ENCODE assay signal across 8 cellular contexts in the genomic region with DNA sequence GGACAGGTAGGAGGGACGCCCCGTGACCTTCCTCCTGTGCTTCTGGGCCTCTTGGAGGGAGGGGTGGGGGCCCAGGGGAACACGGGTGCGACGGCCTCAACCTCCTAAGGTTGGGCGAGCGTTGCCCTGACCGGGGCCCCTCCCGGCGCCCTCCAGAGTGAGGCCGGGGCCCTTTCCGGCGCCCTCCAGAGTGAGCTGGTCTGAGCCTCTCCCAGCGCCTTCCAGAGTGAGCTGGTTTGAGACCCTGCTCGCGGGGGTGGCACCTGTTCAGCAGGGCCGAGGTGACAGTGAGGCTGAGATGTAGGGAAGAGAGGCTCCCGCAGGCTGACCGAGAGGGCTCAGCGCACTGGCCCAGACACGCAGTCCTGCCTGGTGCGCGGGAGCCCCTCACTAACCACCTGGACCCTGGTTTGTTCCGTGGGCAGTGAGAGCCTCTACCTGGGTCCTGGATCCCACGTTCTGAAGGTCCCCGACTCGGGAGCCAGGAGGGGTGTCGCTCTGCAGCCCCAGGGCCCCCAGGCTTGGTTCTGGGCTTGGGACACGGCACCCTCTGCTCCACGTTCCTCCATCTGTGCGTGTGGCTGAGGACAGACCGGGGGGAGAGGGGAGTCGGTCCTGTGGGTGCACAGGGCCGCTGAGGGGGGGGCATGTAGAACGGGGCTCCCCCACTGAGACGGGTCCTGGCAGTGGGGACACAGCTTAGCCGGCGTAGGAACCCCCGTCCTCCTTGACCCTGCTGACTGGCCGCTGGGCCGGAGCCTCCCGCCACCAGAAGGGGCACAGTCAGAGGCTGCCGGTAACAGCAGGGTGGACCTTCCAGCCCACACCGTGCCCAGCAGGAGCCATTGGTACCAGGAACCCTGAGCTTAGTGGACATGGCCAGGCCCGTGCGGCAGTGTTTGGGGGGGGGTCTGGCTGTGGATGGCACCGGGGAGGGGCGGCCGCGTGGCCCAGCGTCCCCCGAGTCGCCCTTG. TPM values are rescaled to one million over a fixed set of nuclear protein-coding genes. Genes with fewer than 3 reads are reported as not detected.
DNase-seq lines count a peak whose midpoint lies in the region; ATAC-seq and TF ChIP-seq lines count a peak whose summit lies in the region.

No MANE protein-coding gene starts in this region.

- ATAC-seq in GM18511 (IDR thresholded peaks at IDR 0.05; ENCODE audit: unreplicated experiment) (no peak), GM21390 (IDR thresholded peaks at IDR 0.05; ENCODE audit: unreplicated experiment) (no peak), GM19463 (IDR thresholded peaks at IDR 0.05; ENCODE audit: unreplicated experiment) (no peak)

- H3K36me3 ChIP-seq in cardiac muscle cell (peaks cover 13% of the 10 kb centered on the region), mucosa of rectum (ENCODE audit: control insufficient read depth in 2 of 2, insufficient read depth in 2 of 2, low read length in 2 of 2) (no peaks in the 10 kb centered on the region), uterus (no peaks in the 10 kb centered on the region)

- H3K9me3 ChIP-seq in cardiac muscle cell (ENCODE audit: low read depth) (no peaks in the 10 kb centered on the region), mucosa of rectum (ENCODE audit: control insufficient read depth in 2 of 2, low read length in 2 of 2) (no peaks in the 10 kb centered on the region), uterus (no peaks in the 10 kb centered on the region)

- H3K4me3 ChIP-seq in cardiac muscle cell (peak overlapping the region; percentile 68), choroid plexus epithelial cell (ENCODE audit: low read depth, low read length) (peak overlapping the region; percentile 74), mucosa of rectum (ENCODE audit: low read length in 2 of 2) (peak overlapping the region; percentile 64 to 68), uterus (peak overlapping the region; percentile 71 to 92)

- H3K27me3 ChIP-seq in cardiac muscle cell: no peaks in the 10 kb centered on the region
- H3K27me3 ChIP-seq in mucosa of rectum (ENCODE audit: control insufficient read depth in 2 of 2, insufficient read depth in 2 of 2, low read length in 2 of 2): peaks cover 0 to 6% of the 10 kb centered on the region in 2 donors
- no peaks in the 10 kb centered on the region for H3K27me3 ChIP-seq in uterus

- TF ChIP-seq CTCF in cardiac muscle cell (IDR thresholded peaks at IDR 0.05; ENCODE audit: low read depth, low read length) (no peak), choroid plexus epithelial cell (conservative IDR thresholded peaks at IDR 0.05; ENCODE audit: low read depth, low read length) (peak; percentile 15), uterus (IDR thresholded peaks at IDR 0.05) (no peak)

- TF ChIP-seq POLR2A in uterus (IDR thresholded peaks at IDR 0.05): no peak

- H3K9ac ChIP-seq in mucosa of rectum (ENCODE audit: low read depth in 1 of 2, low read length in 2 of 2): peak overlapping the region; percentile 52 to 69

- no peak overlapping the region for H3K27ac ChIP-seq in cardiac muscle cell
- H3K27ac ChIP-seq in mucosa of rectum (ENCODE audit: low read depth in 2 of 2, low read length in 2 of 2): peak overlapping the region; percentile 71 to 74
- H3K27ac ChIP-seq in uterus: peak overlapping the region; percentile 90 to 96

- DNase-seq in cardiac muscle cell (ENCODE audit: low read depth in 1 of 2, low spot score in 1 of 2) (no peak), cardiac septum (ENCODE audit: low spot score) (no peak), choroid plexus epithelial cell (ENCODE audit: low read depth) (no peak), uterus (peak; percentile 32 to 40)

- no peaks in the 10 kb centered on the region for H3K4me1 ChIP-seq in cardiac muscle cell (ENCODE audit: low read depth)
- H3K4me1 ChIP-seq in mucosa of rectum (ENCODE audit: control insufficient read depth in 2 of 2, insufficient read depth in 2 of 2, low read length in 2 of 2): peaks cover 5 to 6% of the 10 kb centered on the region in 2 donors
- H3K4me1 ChIP-seq in uterus: peaks cover 0 to 20% of the 10 kb centered on the region in 2 donors

- intact Hi-C loops in cardiac septum (cut with DNase I): no loop called here
- intact Hi-C loops in uterus (cut with DNase I; ENCODE audit: low total_unique reads): loop anchor here (5.0 kb wide), 1 partner anchor 69 kb away; no protein-coding TSS in a partner anchor

RNA-seq across cellular contexts. Expression of gene COL6A1, which starts 1.5 kb away (rescaled TPM):
- total RNA-seq in cardiac muscle cell (499 and 605 TPM in 2 replicates), cardiac septum (140 TPM), uterus (1,000 to 10,000 TPM in 1 of 4 donors, 100 to 1,000 TPM in 3; 621 to 1,160 (median 804) TPM)
- polyA plus RNA-seq in cardiac muscle cell: 245 and 279 TPM in 2 replicates

Comparison
In these comparisons a context has a peak if more than half of its experiments do, and no peak if none do; other contexts are left out.
1. DNase-seq: peak in uterus (2 of 2); none in cardiac muscle cell (0 of 2), cardiac septum (single experiment) and choroid plexus epithelial cell (single experiment).
2. Peak in every context shown above with its lines, with median percentiles within 50 percentile points of each other: H3K4me3 ChIP-seq.